ENCODE assay signal across 2 cellular contexts in the genomic region with DNA sequence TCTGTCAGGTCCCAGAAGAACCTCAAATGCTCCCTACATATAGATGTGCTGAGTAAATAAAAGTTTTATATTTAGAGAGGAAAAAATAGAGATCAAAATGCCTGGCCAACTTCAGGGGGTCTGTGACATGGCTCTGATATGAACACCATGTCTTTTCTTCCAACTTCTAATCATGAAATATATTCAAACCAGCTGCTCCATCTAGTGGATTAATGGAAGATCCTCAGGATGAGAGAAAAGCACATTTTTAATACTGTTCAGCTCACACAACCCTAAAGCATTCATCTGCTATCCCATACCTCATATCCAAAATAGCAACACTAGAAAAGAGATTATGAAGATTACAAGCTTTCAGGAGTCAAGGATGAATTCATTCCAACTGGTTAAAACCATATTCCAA.
TF ChIP-seq lines count a peak whose summit lies in the region.

No MANE protein-coding gene starts in this region.

TF ChIP-seq in A549, 52 proteins besides CTCF, POLR2A, EP300 and RAD21:
- TF ChIP-seq PHF8 (IDR thresholded peaks at IDR 0.05; ENCODE audit: borderline replicate concordance, low read depth) (no peak), SMC3 (IDR thresholded peaks at IDR 0.05) (peak; percentile 36; the same call in 2 of the 3 replicates), RNF2 (IDR thresholded peaks at IDR 0.05; ENCODE audit: borderline replicate concordance, low read depth) (no peak), FOSL2 (IDR thresholded peaks at IDR 0.05) (no peak), FOSL2 (CRISPR knock-in tag; IDR thresholded peaks at IDR 0.05) (no peak), EHMT2 (IDR thresholded peaks at IDR 0.05; ENCODE audit: low read depth) (no peak)

TF ChIP-seq in endothelial cell of umbilical vein, 7 proteins besides CTCF, POLR2A, EP300 and RAD21:
- TF ChIP-seq EZH2 (IDR thresholded peaks at IDR 0.05; ENCODE audit: borderline replicate concordance, low read depth, low read length, severe bottlenecking), result no peak
- TF ChIP-seq, protein P1, sequence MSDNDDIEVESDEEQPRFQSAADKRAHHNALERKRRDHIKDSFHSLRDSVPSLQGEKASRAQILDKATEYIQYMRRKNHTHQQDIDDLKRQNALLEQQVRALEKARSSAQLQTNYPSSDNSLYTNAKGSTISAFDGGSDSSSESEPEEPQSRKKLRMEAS (IDR thresholded peaks at IDR 0.05; ENCODE audit: insufficient read depth, insufficient read length), result no peak
- TF ChIP-seq POLR2AphosphoS5 (IDR thresholded peaks at IDR 0.05; ENCODE audit: insufficient read depth, low read depth, low read length), result no peak
- no peak for TF ChIP-seq MYC (IDR thresholded peaks at IDR 0.05; ENCODE audit: low read depth, low read length)
- TF ChIP-seq FOS (IDR thresholded peaks at IDR 0.05; ENCODE audit: borderline replicate concordance, insufficient read depth, low read length), result no peak
- TF ChIP-seq JUN (IDR thresholded peaks at IDR 0.05; ENCODE audit: borderline replicate concordance, insufficient read depth, insufficient read length, low read depth), result no peak
- no peak for TF ChIP-seq GATA2 (IDR thresholded peaks at IDR 0.05; ENCODE audit: insufficient read depth, insufficient read length, low read depth, low read length)
